ENCODE assay signal across 22 cellular contexts in the genomic region with DNA sequence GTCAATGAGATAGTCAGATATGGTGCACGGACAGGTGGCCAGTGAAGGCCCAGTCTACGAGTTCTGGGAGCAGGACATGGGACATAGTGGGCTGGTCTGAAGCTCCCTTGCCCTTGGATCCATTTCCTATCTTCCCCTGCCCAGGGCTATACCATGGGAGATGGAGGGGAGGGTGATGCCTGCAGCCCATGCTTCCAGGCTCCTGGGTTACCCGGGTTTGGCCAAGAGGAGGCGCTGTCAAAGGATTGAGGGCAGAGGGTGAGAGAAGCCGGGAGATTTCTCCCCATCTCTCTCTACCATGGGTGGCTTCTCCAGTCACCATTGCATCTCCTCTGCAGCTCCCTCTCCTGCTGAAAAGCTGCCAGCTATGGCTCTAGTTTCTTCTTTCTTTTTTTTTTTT. TPM values are rescaled to one million over a fixed set of nuclear protein-coding genes. Genes with fewer than 3 reads are reported as not detected.
DNase-seq lines count a peak whose midpoint lies in the region; ATAC-seq and TF ChIP-seq lines count a peak whose summit lies in the region.
"Had no signal": no experiment of that assay in that cellular context is flagged by ENCODE, and none has a peak within 500 bp of the region (broad histone marks: within the 10 kb centered on the region; RNA-seq: fewer than 3 reads in every experiment).

No MANE protein-coding gene starts in this region.

- H3K27me3 Mint-ChIP-seq in effector memory CD8-positive, alpha-beta T cell: peaks cover 54 to 96% of the 10 kb centered on the region in 2 donors

- H3K36me3 ChIP-seq in A673 (ENCODE audit: insufficient read depth, low read length, poor library complexity, severe bottlenecking) (no peaks in the 10 kb centered on the region), HCT116 (ENCODE audit: control insufficient read depth in 1 of 2, insufficient read depth in 2 of 2, low read length in 2 of 2) (no peaks in the 10 kb centered on the region), WERI-Rb-1 (no peaks in the 10 kb centered on the region), mesenchymal stem cell (ENCODE audit: control insufficient read depth in 1 of 2, insufficient read depth in 2 of 2, low read depth in 1 of 2, low read length in 2 of 2) (no peaks in the 10 kb centered on the region)

- no peaks in the 10 kb centered on the region for H3K4me1 ChIP-seq in A673 (ENCODE audit: insufficient read depth, low read length, poor library complexity, severe bottlenecking)
- no peaks in the 10 kb centered on the region for H3K4me1 ChIP-seq in HCT116 (ENCODE audit: control insufficient read depth in 1 of 2, insufficient read depth in 2 of 2, low read length in 2 of 2)
- no peaks in the 10 kb centered on the region for H3K4me1 ChIP-seq in mesenchymal stem cell (ENCODE audit: control insufficient read depth, insufficient read depth, low read depth, low read length)

- ATAC-seq in HCT116: peak; percentile 50; the same call in 1 of the 2 replicates
- no peak for ATAC-seq in HG02885 (IDR thresholded peaks at IDR 0.05; ENCODE audit: poor library complexity, unreplicated experiment)
- no peak for ATAC-seq in effector memory CD8-positive, alpha-beta T cell (replicated peaks)

- H3K14ac ChIP-seq in mesenchymal stem cell (ENCODE audit: low read length in 2 of 2): no peak overlapping the region

- no peak overlapping the region for H4K8ac ChIP-seq in mesenchymal stem cell (ENCODE audit: low read length)

- H4K20me1 ChIP-seq in HCT116 (ENCODE audit: insufficient read depth): no peaks in the 10 kb centered on the region

- H2BK15ac ChIP-seq in mesenchymal stem cell (ENCODE audit: low read depth, poor library complexity, severe bottlenecking): no peak overlapping the region

- H2AK5ac ChIP-seq in mesenchymal stem cell (ENCODE audit: low read length, severe bottlenecking): no peak overlapping the region

- intact Hi-C loops in A673 (cut with micrococcal nuclease; ENCODE audit: unreplicated experiment): no loop called here
- intact Hi-C loops in HCT116 (cut with micrococcal nuclease): no loop called here

- no peaks in the 10 kb centered on the region for H3K79me2 ChIP-seq in HCT116 (ENCODE audit: insufficient read depth, low read length)

- no peaks in the 10 kb centered on the region for H3K9me3 ChIP-seq in A673 (ENCODE audit: low read depth, low read length, poor library complexity, severe bottlenecking)
- no peaks in the 10 kb centered on the region for H3K9me3 ChIP-seq in HCT116 (ENCODE audit: control insufficient read depth in 1 of 2, insufficient read depth in 1 of 2, low read depth in 1 of 2, low read length in 2 of 2)
- H3K9me3 ChIP-seq in WERI-Rb-1 (ENCODE audit: severe bottlenecking): no peaks in the 10 kb centered on the region
- no peaks in the 10 kb centered on the region for H3K9me3 ChIP-seq in mesenchymal stem cell (ENCODE audit: control insufficient read depth, low read length)
- H3K9me3 ChIP-seq: SK-N-SH had no signal

- no peak overlapping the region for H3K23ac ChIP-seq in mesenchymal stem cell (ENCODE audit: low read length in 2 of 2)

- RAD21 ChIA-PET in HCT116 (lab: Charles Lee; ENCODE audit: low non-redundant PET in 1 of 2, low total read pairs in 2 of 2, uncharacterized antibody in 2 of 2, unreplicated experiment in 2 of 2): no interaction called here

- H3K4ac ChIP-seq in mesenchymal stem cell (ENCODE audit: low read depth in 1 of 2, low read length in 2 of 2): no peak overlapping the region

- no peak overlapping the region for H3K4me3 ChIP-seq in A673 (ENCODE audit: low read depth, low read length, poor library complexity, severe bottlenecking)
- H3K4me3 ChIP-seq in HCT116 (replicated peaks in 1 of 2; ENCODE audit: low read depth in 1 of 2, low read length in 2 of 2): no peak overlapping the region
- H3K4me3 ChIP-seq in WERI-Rb-1 (ENCODE audit: low read depth, low read length): no peak overlapping the region
- H3K4me3 ChIP-seq in mesenchymal stem cell (ENCODE audit: insufficient read depth in 1 of 2, low read depth in 1 of 2, low read length in 2 of 2): no peak overlapping the region

- H3K79me1 ChIP-seq in mesenchymal stem cell (replicated peaks; ENCODE audit: low read length, poor library complexity, severe bottlenecking): no peaks in the 10 kb centered on the region

- POLR2A ChIA-PET in A673 (lab: Charles Lee; ENCODE audit: low non-redundant PET) (no interaction called here), HCT116 (lab: Charles Lee) (no interaction called here)

- CTCF ChIA-PET in A673 (lab: Charles Lee): no interaction called here
- CTCF ChIA-PET in HCT116 (lab: Charles Lee): interaction anchor here (1.2 kb wide), 1 partner anchor 62 kb away, joined by 3 read pairs; no protein-coding TSS in a partner anchor

- no peaks in the 10 kb centered on the region for H3K9me3 Mint-ChIP-seq in effector memory CD8-positive, alpha-beta T cell

- no peak overlapping the region for H2BK12ac ChIP-seq in mesenchymal stem cell (ENCODE audit: low read length in 2 of 2)

- H2AFZ ChIP-seq in HCT116 (ENCODE audit: low read depth, low read length, poor library complexity, severe bottlenecking) (no peak overlapping the region), mesenchymal stem cell (ENCODE audit: low read depth, low read length) (no peak overlapping the region)

- 71% methylated on average over 4 of the region's 5 CpGs for WGBS in mesenchymal stem cell

- H3K27me3 ChIP-seq in A673 (replicated peaks; ENCODE audit: insufficient read depth, low read depth, low read length, poor library complexity) (peaks cover 95% of the 10 kb centered on the region), HCT116 (ENCODE audit: insufficient read depth, low read length) (peaks cover 58% of the 10 kb centered on the region), WERI-Rb-1 (ENCODE audit: insufficient read depth, low read depth, severe bottlenecking) (peaks cover 13% of the 10 kb centered on the region), mesenchymal stem cell (ENCODE audit: control insufficient read depth in 1 of 2, insufficient read depth in 1 of 2, low read length in 2 of 2) (peaks cover 38 to 66% of the 10 kb centered on the region in 2 experiments)

- H4K91ac ChIP-seq in mesenchymal stem cell (ENCODE audit: low read length): peak overlapping the region; percentile 48

- H3K36me3 Mint-ChIP-seq in effector memory CD8-positive, alpha-beta T cell (ENCODE audit: insufficient read depth): peaks cover 3% of the 10 kb centered on the region
- H3K36me3 Mint-ChIP-seq: IgD-negative memory B cell had no signal

- TF ChIP-seq POLR2A in HCT116 (IDR thresholded peaks at IDR 0.05; ENCODE audit: borderline replicate concordance, extremely low read depth, insufficient read depth, insufficient read length): no peak

- H3K27ac ChIP-seq in A673 (ENCODE audit: low read depth, low read length, poor library complexity, severe bottlenecking): no peak overlapping the region
- no peak overlapping the region for H3K27ac ChIP-seq in HCT116 (ENCODE audit: low read depth, low read length)
- H3K27ac ChIP-seq in WERI-Rb-1: no peak overlapping the region
- H3K27ac ChIP-seq in mesenchymal stem cell (ENCODE audit: low read length, poor library complexity, severe bottlenecking): no peak overlapping the region
- H3K27ac ChIP-seq: RWPE1 had no signal

- H3K9me2 ChIP-seq in HCT116 (ENCODE audit: insufficient read depth): no peaks in the 10 kb centered on the region
- H3K9me2 ChIP-seq: SK-N-SH had no signal

- H3K9ac ChIP-seq in HCT116 (ENCODE audit: low read length): no peak overlapping the region
- H3K9ac ChIP-seq in mesenchymal stem cell (ENCODE audit: low read length): no peak overlapping the region
- H3K9ac ChIP-seq: SK-N-SH had no signal

- H3K4me2 ChIP-seq in HCT116 (ENCODE audit: low read length): no peak overlapping the region
- no peak overlapping the region for H3K4me2 ChIP-seq in mesenchymal stem cell (ENCODE audit: low read length, poor library complexity, severe bottlenecking)
- H3K4me2 ChIP-seq: SK-N-SH had no signal

- TF ChIP-seq CTCF in A673 (conservative IDR thresholded peaks at IDR 0.05; ENCODE audit: low read depth, low read length): 0 out of 2 replicates have a peak, but pooled peaks have one; percentile 11
- TF ChIP-seq CTCF in HCT116 (IDR thresholded peaks at IDR 0.05 in 2 of 3, conservative IDR thresholded peaks at IDR 0.05 in 1 of 3; ENCODE audit: borderline replicate concordance in 1 of 3, insufficient read depth in 1 of 3, low read depth in 2 of 3, low read length in 2 of 3): peak in 2 of 3 experiments; percentile 33 to 37; a peak in 3 of 6 replicates
- TF ChIP-seq CTCF in WERI-Rb-1 (IDR thresholded peaks at IDR 0.05; ENCODE audit: low read depth, low read length): peak; percentile 34; the same call in 1 of the 2 replicates

- TF ChIP-seq RAD21 in HCT116 (IDR thresholded peaks at IDR 0.05; ENCODE audit: low read depth): no peak

- H2BK120ac ChIP-seq in mesenchymal stem cell (ENCODE audit: low read depth, low read length): no peak overlapping the region

- DNase-seq in A673 (ENCODE audit: low spot score) (no peak), HCT116 (ENCODE audit: low read depth, low spot score) (no peak), WERI-Rb-1 (no peak), mesenchymal stem cell (no peak), mucosa of gallbladder (ENCODE audit: low spot score) (no peak), GM19238 (ENCODE audit: insufficient read length, low spot score) (no peak)
- no peak for DNase-seq in effector memory CD8-positive, alpha-beta T cell
- DNase-seq: DMS53, GDM1, Karpas-422, MV-4-11, NCI-H1694 treated with DMSO at 0.1 percent for 48 hours, NCI-H2081 treated with DMSO at 0.1 percent for 48 hours, NCI-H2171 treated with DMSO at 0.1 percent for 48 hours, NCI-H524 treated with DMSO at 0.1 percent for 48 hours, NCI-H82, SHP77 treated with DMSO at 0.1 percent for 48 hours, SK-N-SH had no signal

- H3K4me1 Mint-ChIP-seq in effector memory CD8-positive, alpha-beta T cell (ENCODE audit: low read depth in 2 of 2): peaks cover 0 to 3% of the 10 kb centered on the region in 2 donors

- no peak overlapping the region for H3K27ac Mint-ChIP-seq in effector memory CD8-positive, alpha-beta T cell
- H3K27ac Mint-ChIP-seq: IgD-negative memory B cell had no signal

- no peak overlapping the region for H3K18ac ChIP-seq in mesenchymal stem cell (ENCODE audit: low read depth in 1 of 2, low read length in 2 of 2)

- H3K4me3 Mint-ChIP-seq in effector memory CD8-positive, alpha-beta T cell: no peak overlapping the region

- BruUV-seq in A673 (replicated peaks; lab: Mats Ljungman, UMichigan) (no TSS peak), HCT116 (replicated peaks; lab: Mats Ljungman, UMichigan) (no TSS peak)

- H2BK5ac ChIP-seq in mesenchymal stem cell (ENCODE audit: low read depth, low read length, poor library complexity, severe bottlenecking): no peak overlapping the region

TF ChIP-seq in HCT116, 20 proteins besides CTCF, POLR2A, EP300 and RAD21 (continues in another document):
- TF ChIP-seq ZNF274 (IDR thresholded peaks at IDR 0.05; ENCODE audit: low read depth, low read length): no peak
- no peak for TF ChIP-seq ZFX (IDR thresholded peaks at IDR 0.05)
- no peak for TF ChIP-seq MAX (IDR thresholded peaks at IDR 0.05)

RNA-seq across cellular contexts. Expression of gene LHX5, which starts 52.8 kb away (rescaled TPM):
- total RNA-seq in A673 (2021) (not detected in 2 replicates), HCT116 (2021; ENCODE audit: unreplicated experiment) (2.4 TPM), mucosa of gallbladder (not detected)
- 1.2 and 1.3 TPM in 2 replicates for polyA plus RNA-seq in HCT116 (2012)
- polyA plus RNA-seq in mesenchymal stem cell (2013, experiment 1 of 2): not detected
- not detected for polyA plus RNA-seq in mesenchymal stem cell (2013, experiment 2 of 2)
- total RNA-seq: A172 had no signal
- polyA plus RNA-seq: IgD-negative memory B cell, SK-N-SH had no signal
